In the genomic region with DNA sequence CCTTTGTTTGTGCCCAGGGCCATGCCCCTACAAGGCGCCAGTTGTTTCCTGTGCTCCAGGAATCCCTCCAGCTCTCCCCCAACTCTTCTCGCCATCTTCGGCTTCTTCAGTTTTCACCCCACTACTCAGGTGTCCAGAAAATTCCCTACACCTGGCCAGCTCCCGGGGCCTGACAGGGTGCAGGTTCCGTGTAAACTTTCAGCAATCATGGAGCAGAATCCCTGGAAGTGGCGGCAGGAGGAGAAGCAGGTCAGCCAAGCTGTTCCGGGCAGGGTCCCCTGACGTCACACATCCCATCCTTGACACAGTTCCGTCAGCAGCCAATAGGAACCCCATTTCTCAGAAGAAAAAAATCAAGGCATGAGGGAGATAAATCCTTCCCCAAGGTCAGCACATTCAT, we compare ENCODE assay signal across 13 cellular contexts. TPM values are rescaled to one million over a fixed set of nuclear protein-coding genes. Genes with fewer than 3 reads are reported as not detected.
DNase-seq lines count a peak whose midpoint lies in the region; ATAC-seq and TF ChIP-seq lines count a peak whose summit lies in the region.
"Had no signal": no experiment of that assay in that cellular context is flagged by ENCODE, and none has a peak within 500 bp of the region (broad histone marks: within the 10 kb centered on the region; RNA-seq: fewer than 3 reads in every experiment).

No MANE protein-coding gene starts in this region.

- H3K4me1 Mint-ChIP-seq in chondrocyte (ENCODE audit: low read depth) (no peaks in the 10 kb centered on the region), progenitor cell of endocrine pancreas (ENCODE audit: low read depth) (no peaks in the 10 kb centered on the region)
- H3K4me1 Mint-ChIP-seq: CD8-positive, alpha-beta memory T cell had no signal

- TF ChIP-seq CTCF in chondrocyte (IDR thresholded peaks at IDR 0.05), result no peak
- TF ChIP-seq CTCF in progenitor cell of endocrine pancreas (IDR thresholded peaks at IDR 0.05; ENCODE audit: unreplicated experiment), result no peak
- TF ChIP-seq CTCF in GM13976 (IDR thresholded peaks at IDR 0.05; ENCODE audit: borderline replicate concordance, control extremely low read depth, extremely low read depth, insufficient read depth, missing control alignments), result no peak

- DNase-seq in activated effector memory CD4-positive, alpha-beta T cell treated with anti-CD3 and anti-CD28 coated beads, Interleukin-2, amount 50 U/mL, for 16 hours, result peak; percentile 52
- DNase-seq in activated effector memory CD4-positive, alpha-beta T cell treated with Interleukin-2 at 50 U/mL for 16 hours, result no peak
- DNase-seq in chondrocyte (ENCODE audit: low spot score), result peak; percentile 43
- no peak for DNase-seq in progenitor cell of endocrine pancreas (ENCODE audit: low spot score, unreplicated experiment)
- DNase-seq in cerebellar cortex (ENCODE audit: low spot score), result no peak
- DNase-seq in GM13976 (ENCODE audit: low spot score), result no peak
- DNase-seq: Caco-2; CD8-positive, alpha-beta memory T cell; DMS53; IMR-90 had no signal

- H3K27me3 Mint-ChIP-seq in chondrocyte (ENCODE audit: low read depth) (peaks cover 13% of the 10 kb centered on the region), progenitor cell of endocrine pancreas (peaks cover 18% of the 10 kb centered on the region)

- H3K9me3 Mint-ChIP-seq in chondrocyte (ENCODE audit: low read depth) (no peaks in the 10 kb centered on the region), progenitor cell of endocrine pancreas (ENCODE audit: low read depth) (no peaks in the 10 kb centered on the region)

- H3K4me3 Mint-ChIP-seq in chondrocyte (ENCODE audit: unreplicated experiment) (no peak overlapping the region), progenitor cell of endocrine pancreas (ENCODE audit: low read depth) (no peak overlapping the region)
- H3K4me3 Mint-ChIP-seq: CD8-positive, alpha-beta memory T cell had no signal

- H3K27ac Mint-ChIP-seq in chondrocyte (ENCODE audit: unreplicated experiment) (no peak overlapping the region), progenitor cell of endocrine pancreas (peak overlapping the region; percentile 67)
- H3K27ac Mint-ChIP-seq: CD8-positive, alpha-beta memory T cell had no signal

- H3K36me3 Mint-ChIP-seq in chondrocyte (ENCODE audit: low read depth) (no peaks in the 10 kb centered on the region), progenitor cell of endocrine pancreas (ENCODE audit: insufficient read depth) (no peaks in the 10 kb centered on the region)

- ATAC-seq in activated CD4-positive, CD25-positive, alpha-beta regulatory T cell treated with anti-CD3 and anti-CD28 coated beads, Interleukin-2, amount 50 U/mL, for 24 hours, result no peak
- ATAC-seq: HCT116 had no signal

- in situ Hi-C loops in GM13976 (cut with MboI; ENCODE audit: low sequenced_read_pairs, unreplicated experiment), result no loop called here

RNA-seq across cellular contexts. Expression of a gene that starts 12.2 kb away (rescaled TPM):
- total RNA-seq in chondrocyte, result not detected in 3 replicates
- not detected in 2 replicates for total RNA-seq in progenitor cell of endocrine pancreas
- total RNA-seq: A673; Caco-2; CD8-positive, alpha-beta memory T cell; IMR-90 had no signal

RNA-seq across cellular contexts. Expression of a gene that starts 22.8 kb away (rescaled TPM):
- total RNA-seq in chondrocyte (105 to 132 TPM (median 108 TPM) in 3 replicates), progenitor cell of endocrine pancreas (143 and 144 TPM in 2 replicates)

Comparison
In these comparisons a context has a peak if more than half of its experiments do, and no peak if none do; other contexts are left out.
1. DNase-seq: peak in activated effector memory CD4-positive, alpha-beta T cell treated with anti-CD3 and anti-CD28 coated beads, Interleukin-2, amount 50 U/mL, for 16 hours (single experiment) and chondrocyte (single experiment); none in activated effector memory CD4-positive, alpha-beta T cell treated with Interleukin-2 at 50 U/mL for 16 hours (single experiment), progenitor cell of endocrine pancreas (single experiment), cerebellar cortex (single experiment) and GM13976 (single experiment).